Comparison of ENCODE assay signal across 9 cellular contexts in genomic region chr19:7861619-7862412, GRCh38. TPM values are rescaled to one million over a fixed set of nuclear protein-coding genes. Genes with fewer than 3 reads are reported as not detected.
DNase-seq lines count a peak whose midpoint lies in the region; ATAC-seq and TF ChIP-seq lines count a peak whose summit lies in the region.
"Had no signal": no experiment of that assay in that cellular context is flagged by ENCODE, and none has a peak within 500 bp of the region (broad histone marks: within the 10 kb centered on the region; RNA-seq: fewer than 3 reads in every experiment).

No MANE protein-coding gene starts in this region.

- H3K36me3 ChIP-seq in iPS-18a (ENCODE audit: control insufficient read depth, low read depth, low read length) = no peaks in the 10 kb centered on the region

- H3K9ac ChIP-seq in iPS-18a (ENCODE audit: low read length) = no peak overlapping the region

- H3K4me3 Mint-ChIP-seq in T-helper 1 cell treated with Interleukin-12 subunit alpha and Interleukin-12 subunit beta and Interleukin-4 antibody, amounts not matched to agents 30 μg/mL and 1 μg/mL, for 36 hours = peak overlapping the region; percentile 37
- peak overlapping the region; percentile 33 for H3K4me3 Mint-ChIP-seq in activated T-helper 17 cell treated with anti-CD3 and anti-CD28 coated beads, Interleukin-2, amount 50 U/mL, for 72 hours
- peak overlapping the region; percentile 29 for H3K4me3 Mint-ChIP-seq in stimulated activated memory B cell treated with anti-CD40 and anti-IgM and Interleukin-4, amounts not matched to agents 10 μg/mL and 1 μg/mL and 100 μg/mL, for 72 hours

- H3K9me3 ChIP-seq in iPS-18a (ENCODE audit: control insufficient read depth, low read depth, low read length) = no peaks in the 10 kb centered on the region

- peaks cover 46% of the 10 kb centered on the region for H3K27me3 ChIP-seq in iPS-18a (ENCODE audit: control insufficient read depth, insufficient read depth, low read length)

- H3K36me3 Mint-ChIP-seq in T-helper 1 cell treated with Interleukin-12 subunit alpha and Interleukin-12 subunit beta and Interleukin-4 antibody, amounts not matched to agents 30 μg/mL and 1 μg/mL, for 36 hours (ENCODE audit: low read depth) = no peaks in the 10 kb centered on the region
- no peaks in the 10 kb centered on the region for H3K36me3 Mint-ChIP-seq in activated T-helper 17 cell treated with anti-CD3 and anti-CD28 coated beads, Interleukin-2, amount 50 U/mL, for 72 hours (ENCODE audit: low read depth)
- H3K36me3 Mint-ChIP-seq in stimulated activated memory B cell treated with anti-CD40 and anti-IgM and Interleukin-4, amounts not matched to agents 10 μg/mL and 1 μg/mL and 100 μg/mL, for 72 hours = peaks cover 13% of the 10 kb centered on the region

- no peak overlapping the region for H3K27ac ChIP-seq in iPS-18a (ENCODE audit: low read length)

- H3K27ac Mint-ChIP-seq in T-helper 1 cell treated with Interleukin-12 subunit alpha and Interleukin-12 subunit beta and Interleukin-4 antibody, amounts not matched to agents 30 μg/mL and 1 μg/mL, for 36 hours = no peak overlapping the region
- no peak overlapping the region for H3K27ac Mint-ChIP-seq in activated T-helper 17 cell treated with anti-CD3 and anti-CD28 coated beads, Interleukin-2, amount 50 U/mL, for 72 hours
- H3K27ac Mint-ChIP-seq in stimulated activated memory B cell treated with anti-CD40 and anti-IgM and Interleukin-4, amounts not matched to agents 10 μg/mL and 1 μg/mL and 100 μg/mL, for 72 hours = no peak overlapping the region

- peaks cover 32% of the 10 kb centered on the region for H3K27me3 Mint-ChIP-seq in T-helper 1 cell treated with Interleukin-12 subunit alpha and Interleukin-12 subunit beta and Interleukin-4 antibody, amounts not matched to agents 30 μg/mL and 1 μg/mL, for 36 hours (ENCODE audit: low read depth)
- no peaks in the 10 kb centered on the region for H3K27me3 Mint-ChIP-seq in activated T-helper 17 cell treated with anti-CD3 and anti-CD28 coated beads, Interleukin-2, amount 50 U/mL, for 72 hours
- H3K27me3 Mint-ChIP-seq in stimulated activated memory B cell treated with anti-CD40 and anti-IgM and Interleukin-4, amounts not matched to agents 10 μg/mL and 1 μg/mL and 100 μg/mL, for 72 hours = peaks cover 89% of the 10 kb centered on the region

- peaks cover 8% of the 10 kb centered on the region for H3K4me1 ChIP-seq in iPS-18a (ENCODE audit: control insufficient read depth, low read depth, low read length)

- H3K4me1 Mint-ChIP-seq in T-helper 1 cell treated with Interleukin-12 subunit alpha and Interleukin-12 subunit beta and Interleukin-4 antibody, amounts not matched to agents 30 μg/mL and 1 μg/mL, for 36 hours (ENCODE audit: low read depth) = peaks cover 5% of the 10 kb centered on the region
- peaks cover 7% of the 10 kb centered on the region for H3K4me1 Mint-ChIP-seq in activated T-helper 17 cell treated with anti-CD3 and anti-CD28 coated beads, Interleukin-2, amount 50 U/mL, for 72 hours
- H3K4me1 Mint-ChIP-seq in stimulated activated memory B cell treated with anti-CD40 and anti-IgM and Interleukin-4, amounts not matched to agents 10 μg/mL and 1 μg/mL and 100 μg/mL, for 72 hours = peaks cover 20% of the 10 kb centered on the region

- DNase-seq in T-helper 1 cell (no peak), NCI-H526 (lab: John Stamatoyannopoulos, UW) (no peak), omental fat pad (ENCODE audit: low spot score) (no peak)
- DNase-seq: NCI-H2081 had no signal

- TF ChIP-seq CTCF in omental fat pad (IDR thresholded peaks at IDR 0.05) = no peak

- H3K4me3 ChIP-seq in iPS-18a (ENCODE audit: low read length) = peak overlapping the region; percentile 44

- ATAC-seq in activated T-helper 17 cell treated with anti-CD3 and anti-CD28 coated beads, Interleukin-2, amount 50 U/mL, for 72 hours (replicated peaks) = peak; percentile 24
- no peak for ATAC-seq in stimulated activated memory B cell treated with anti-CD40 and anti-IgM and Interleukin-4, amounts not matched to agents 10 μg/mL and 1 μg/mL and 100 μg/mL, for 72 hours
- no peak for ATAC-seq in omental fat pad (ENCODE audit: low FRiP score)
- ATAC-seq in HG02852 (IDR thresholded peaks at IDR 0.05; ENCODE audit: unreplicated experiment) = no peak

- no peaks in the 10 kb centered on the region for H3K9me3 Mint-ChIP-seq in T-helper 1 cell treated with Interleukin-12 subunit alpha and Interleukin-12 subunit beta and Interleukin-4 antibody, amounts not matched to agents 30 μg/mL and 1 μg/mL, for 36 hours
- no peaks in the 10 kb centered on the region for H3K9me3 Mint-ChIP-seq in activated T-helper 17 cell treated with anti-CD3 and anti-CD28 coated beads, Interleukin-2, amount 50 U/mL, for 72 hours
- H3K9me3 Mint-ChIP-seq in stimulated activated memory B cell treated with anti-CD40 and anti-IgM and Interleukin-4, amounts not matched to agents 10 μg/mL and 1 μg/mL and 100 μg/mL, for 72 hours = no peaks in the 10 kb centered on the region

RNA-seq across cellular contexts. Expression of gene PRR36, which starts 12.4 kb away (rescaled TPM):
- total RNA-seq in activated T-helper 17 cell treated with anti-CD3 and anti-CD28 coated beads, Interleukin-2, amount 50 U/mL, for 72 hours = under 1 TPM; 0.19 to 0.21 TPM
- total RNA-seq in omental fat pad = not detected

RNA-seq across cellular contexts. Expression of gene LRRC8E, which starts 26.5 kb away (rescaled TPM):
- not detected for total RNA-seq in activated T-helper 17 cell treated with anti-CD3 and anti-CD28 coated beads, Interleukin-2, amount 50 U/mL, for 72 hours
- total RNA-seq in omental fat pad = 1 to 10 TPM in 3 of 4 donors, under 1 TPM in 1; 0.79 to 6.5 (median 3.0) TPM

RNA-seq across cellular contexts. Expression of gene EVI5L, which starts 31.8 kb away (rescaled TPM):
- 1 to 10 TPM; 3.6 to 4.5 TPM for total RNA-seq in activated T-helper 17 cell treated with anti-CD3 and anti-CD28 coated beads, Interleukin-2, amount 50 U/mL, for 72 hours
- 10 to 100 TPM in 1 of 4 donors, 1 to 10 TPM in 3; 6.9 to 10.8 (median 7.9) TPM for total RNA-seq in omental fat pad

RNA-seq across cellular contexts. Expression of gene MAP2K7, which starts 41.9 kb away (rescaled TPM):
- total RNA-seq in activated T-helper 17 cell treated with anti-CD3 and anti-CD28 coated beads, Interleukin-2, amount 50 U/mL, for 72 hours = 10 to 100 TPM; 39.0 to 46.3 TPM
- 10 to 100 TPM; 12.9 to 13.7 (median 13.6) TPM for total RNA-seq in omental fat pad

RNA-seq across cellular contexts. Expression of gene TGFBR3L, which starts 52.8 kb away (rescaled TPM):
- total RNA-seq in activated T-helper 17 cell treated with anti-CD3 and anti-CD28 coated beads, Interleukin-2, amount 50 U/mL, for 72 hours = 1 to 10 TPM; 3.7 to 7.6 TPM
- not detected for total RNA-seq in omental fat pad
